Comparison of ENCODE assay signal across 8 cellular contexts in genomic region chr22:38755155-38755910, GRCh38. TPM values are rescaled to one million over a fixed set of nuclear protein-coding genes. Genes with fewer than 3 reads are reported as not detected.
A peak's percentile ranks its signal among the peaks of the same experiment; 100 is the strongest.
DNase-seq lines count a peak whose midpoint lies in the region; ATAC-seq, FAIRE-seq and TF ChIP-seq lines count a peak whose summit lies in the region.

No MANE protein-coding gene starts in this region.

- ATAC-seq in GM18505 (IDR thresholded peaks at IDR 0.05; ENCODE audit: unreplicated experiment) (peak; percentile 26), HG02981 (IDR thresholded peaks at IDR 0.05; ENCODE audit: unreplicated experiment) (peak; percentile 22)

- H3K27ac ChIP-seq in neural progenitor cell (no peak overlapping the region), uterus (peak overlapping the region; percentile 90 to 92)

- H3K27me3 ChIP-seq in neural progenitor cell (peaks cover 17% of the 10 kb centered on the region), uterus (no peaks in the 10 kb centered on the region)

- peak overlapping the region; percentile 94 for H3K4me3 Mint-ChIP-seq in activated naive CD8-positive, alpha-beta T cell treated with anti-CD3 and anti-CD28 coated beads for 36 hours
- peak overlapping the region; percentile 89 for H3K4me3 Mint-ChIP-seq in neural progenitor cell

- peaks cover 64% of the 10 kb centered on the region for H3K4me1 Mint-ChIP-seq in activated naive CD8-positive, alpha-beta T cell treated with anti-CD3 and anti-CD28 coated beads for 36 hours
- peaks cover 36% of the 10 kb centered on the region for H3K4me1 Mint-ChIP-seq in neural progenitor cell

- H3K36me3 Mint-ChIP-seq in activated naive CD8-positive, alpha-beta T cell treated with anti-CD3 and anti-CD28 coated beads for 36 hours: peaks cover 35% of the 10 kb centered on the region
- peaks cover 1% of the 10 kb centered on the region for H3K36me3 Mint-ChIP-seq in neural progenitor cell

- H3K9me3 Mint-ChIP-seq in activated naive CD8-positive, alpha-beta T cell treated with anti-CD3 and anti-CD28 coated beads for 36 hours: no peaks in the 10 kb centered on the region
- no peaks in the 10 kb centered on the region for H3K9me3 Mint-ChIP-seq in neural progenitor cell

- H3K27me3 Mint-ChIP-seq in activated naive CD8-positive, alpha-beta T cell treated with anti-CD3 and anti-CD28 coated beads for 36 hours: no peaks in the 10 kb centered on the region
- H3K27me3 Mint-ChIP-seq in neural progenitor cell (ENCODE audit: insufficient read depth, low read depth): peaks cover 7% of the 10 kb centered on the region

- DNase-seq in A172 (ENCODE audit: low spot score) (peak; percentile 63), RCC 7860 (ENCODE audit: low spot score) (peak; percentile 73), germinal center (ENCODE audit: low spot score) (peak; percentile 68), neural progenitor cell (ENCODE audit: low spot score) (peak; percentile 91), uterus (peak; percentile 90 to 93)
- peak; percentile 69 for DNase-seq in activated naive CD8-positive, alpha-beta T cell treated with anti-CD3 and anti-CD28 coated beads for 36 hours

- H3K36me3 ChIP-seq in neural progenitor cell (no peaks in the 10 kb centered on the region), uterus (no peaks in the 10 kb centered on the region)

- TF ChIP-seq POLR2A in GM18505 (IDR thresholded peaks at IDR 0.05; ENCODE audit: borderline replicate concordance, extremely low read depth, insufficient read depth, insufficient read length) (no peak), uterus (IDR thresholded peaks at IDR 0.05) (peak in 1 of 2 donors; percentile 67)

- peak overlapping the region; percentile 87 for H3K4me2 ChIP-seq in neural progenitor cell

- H3K9me3 ChIP-seq in neural progenitor cell (ENCODE audit: low read depth) (no peaks in the 10 kb centered on the region), uterus (no peaks in the 10 kb centered on the region)

- FAIRE-seq in RCC 7860 (lab: Jason Lieb, UNC): no peak

- H4K20me1 ChIP-seq in neural progenitor cell (ENCODE audit: low read depth): peaks cover 12% of the 10 kb centered on the region

- H3K27ac Mint-ChIP-seq in activated naive CD8-positive, alpha-beta T cell treated with anti-CD3 and anti-CD28 coated beads for 36 hours: peak overlapping the region; percentile 100
- H3K27ac Mint-ChIP-seq in neural progenitor cell: peak overlapping the region; percentile 17

- peak overlapping the region; percentile 95 for H3K4me3 ChIP-seq in neural progenitor cell
- peak overlapping the region; percentile 41 to 75 for H3K4me3 ChIP-seq in uterus

- TF ChIP-seq CTCF in neural progenitor cell (IDR thresholded peaks at IDR 0.05): no peak
- TF ChIP-seq CTCF in uterus (IDR thresholded peaks at IDR 0.05): no peak

- H3K9ac ChIP-seq in neural progenitor cell: no peak overlapping the region

- peaks cover 24% of the 10 kb centered on the region for H3K4me1 ChIP-seq in neural progenitor cell
- H3K4me1 ChIP-seq in uterus: peaks cover 3 to 10% of the 10 kb centered on the region in 2 donors

- peak overlapping the region; percentile 35 for H2AFZ ChIP-seq in neural progenitor cell (replicated peaks)

- peaks cover 34% of the 10 kb centered on the region for H3F3A ChIP-seq in neural progenitor cell (ENCODE audit: low read depth)

- intact Hi-C loops in uterus (cut with DNase I; ENCODE audit: low total_unique reads): loop anchor here (5.0 kb wide), 1 partner anchor 37 kb away; the partner anchor contains the start of gene DNAL4

- no peaks in the 10 kb centered on the region for H3K79me2 ChIP-seq in neural progenitor cell (ENCODE audit: low read depth)

RNA-seq across cellular contexts. Expression of gene SUN2, which starts 0.5 kb away (rescaled TPM):
- total RNA-seq in A172 (2014; rRNA removed; shearing (Covaris generic)): 61.3 and 77.4 TPM in 2 replicates
- 10 to 100 TPM; 72.3 to 74.2 TPM for total RNA-seq in activated naive CD8-positive, alpha-beta T cell treated with anti-CD3 and anti-CD28 coated beads for 36 hours
- total RNA-seq in neural progenitor cell (ENCODE audit: low replicate concordance): 16.2 and 33.5 TPM in 2 replicates
- total RNA-seq in uterus: 100 to 1,000 TPM; 118 to 285 (median 175) TPM

RNA-seq across cellular contexts. Expression of gene DNAL4, which starts 38.6 kb away (rescaled TPM):
- 11.7 TPM in 2 replicates for total RNA-seq in A172 (2014; rRNA removed; shearing (Covaris generic))
- 1 to 10 TPM; 6.7 to 7.4 TPM for total RNA-seq in activated naive CD8-positive, alpha-beta T cell treated with anti-CD3 and anti-CD28 coated beads for 36 hours
- total RNA-seq in neural progenitor cell (ENCODE audit: low replicate concordance): 10.7 and 24.3 TPM in 2 replicates
- 10 to 100 TPM in 2 of 4 donors, 1 to 10 TPM in 2; 3.1 to 23.4 (median 8.3) TPM for total RNA-seq in uterus

RNA-seq across cellular contexts. Expression of gene GTPBP1, which starts 49.6 kb away (rescaled TPM):
- 8.3 and 16.1 TPM in 2 replicates for total RNA-seq in A172 (2014; rRNA removed; shearing (Covaris generic))
- 10 to 100 TPM; 82.4 TPM for total RNA-seq in activated naive CD8-positive, alpha-beta T cell treated with anti-CD3 and anti-CD28 coated beads for 36 hours
- total RNA-seq in neural progenitor cell (ENCODE audit: low replicate concordance): 40.8 and 91.9 TPM in 2 replicates
- total RNA-seq in uterus: 10 to 100 TPM; 16.2 to 71.5 (median 56.1) TPM

RNA-seq across cellular contexts. Expression of gene JOSD1, which starts 54.6 kb away (rescaled TPM):
- 43.3 and 44.5 TPM in 2 replicates for total RNA-seq in A172 (2014; rRNA removed; shearing (Covaris generic))
- total RNA-seq in activated naive CD8-positive, alpha-beta T cell treated with anti-CD3 and anti-CD28 coated beads for 36 hours: 10 to 100 TPM; 79.4 to 83.7 TPM
- total RNA-seq in neural progenitor cell (ENCODE audit: low replicate concordance): 32.4 and 39.2 TPM in 2 replicates
- 10 to 100 TPM; 24.4 to 57.9 (median 40.2) TPM for total RNA-seq in uterus
